Comparison of ENCODE assay signal across 1 cellular context in genomic region chr9:35096035-35096849, GRCh38.
A peak's percentile ranks its signal among the peaks of the same experiment; 100 is the strongest.
TF ChIP-seq lines count a peak whose summit lies in the region.

Gene PIGO (minus strand): TSS chr9:35096591. CDS start chr9:35095565, 1,026 bp downstream.

TF ChIP-seq in HepG2, 621 proteins besides CTCF, POLR2A, EP300 and RAD21 (continued from another document):
- 0 out of 2 replicates have a peak, but pooled peaks have one; percentile 65 for TF ChIP-seq ZNF740 (CRISPR knock-in tag; IDR thresholded peaks at IDR 0.05)
- 0 out of 2 replicates have a peak, but pooled peaks have one; percentile 61 for TF ChIP-seq KDM4B (CRISPR knock-in tag; IDR thresholded peaks at IDR 0.05)
- TF ChIP-seq MED1 (CRISPR knock-in tag; IDR thresholded peaks at IDR 0.05): peak; percentile 76
- TF ChIP-seq, protein P1, sequence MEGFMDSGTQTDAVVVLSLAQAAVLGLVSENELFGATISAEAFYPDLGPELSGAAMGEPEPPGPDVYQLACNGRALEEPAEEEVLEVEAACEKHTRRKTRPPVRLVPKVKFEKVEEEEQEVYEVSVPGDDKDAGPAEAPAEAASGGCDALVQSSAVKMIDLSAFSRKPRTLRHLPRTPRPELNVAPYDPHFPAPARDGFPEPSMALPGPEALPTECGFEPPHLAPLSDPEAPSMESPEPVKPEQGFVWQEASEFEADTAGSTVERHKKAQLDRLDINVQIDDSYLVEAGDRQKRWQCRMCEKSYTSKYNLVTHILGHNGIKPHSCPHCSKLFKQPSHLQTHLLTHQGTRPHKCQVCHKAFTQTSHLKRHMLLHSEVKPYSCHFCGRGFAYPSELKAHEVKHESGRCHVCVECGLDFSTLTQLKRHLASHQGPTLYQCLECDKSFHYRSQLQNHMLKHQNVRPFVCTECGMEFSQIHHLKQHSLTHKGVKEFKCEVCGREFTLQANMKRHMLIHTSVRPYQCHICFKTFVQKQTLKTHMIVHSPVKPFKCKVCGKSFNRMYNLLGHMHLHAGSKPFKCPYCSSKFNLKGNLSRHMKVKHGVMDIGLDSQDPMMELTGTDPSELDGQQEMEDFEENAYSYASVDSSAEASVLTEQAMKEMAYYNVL (CRISPR knock-in tag; IDR thresholded peaks at IDR 0.05; ENCODE audit: borderline replicate concordance): peak; percentile 79; the same call in 1 of the 2 replicates
- TF ChIP-seq ZNF558 (CRISPR knock-in tag; IDR thresholded peaks at IDR 0.05; ENCODE audit: borderline replicate concordance): peak; percentile 93
- TF ChIP-seq, protein P2, sequence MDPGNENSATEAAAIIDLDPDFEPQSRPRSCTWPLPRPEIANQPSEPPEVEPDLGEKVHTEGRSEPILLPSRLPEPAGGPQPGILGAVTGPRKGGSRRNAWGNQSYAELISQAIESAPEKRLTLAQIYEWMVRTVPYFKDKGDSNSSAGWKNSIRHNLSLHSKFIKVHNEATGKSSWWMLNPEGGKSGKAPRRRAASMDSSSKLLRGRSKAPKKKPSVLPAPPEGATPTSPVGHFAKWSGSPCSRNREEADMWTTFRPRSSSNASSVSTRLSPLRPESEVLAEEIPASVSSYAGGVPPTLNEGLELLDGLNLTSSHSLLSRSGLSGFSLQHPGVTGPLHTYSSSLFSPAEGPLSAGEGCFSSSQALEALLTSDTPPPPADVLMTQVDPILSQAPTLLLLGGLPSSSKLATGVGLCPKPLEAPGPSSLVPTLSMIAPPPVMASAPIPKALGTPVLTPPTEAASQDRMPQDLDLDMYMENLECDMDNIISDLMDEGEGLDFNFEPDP (CRISPR knock-in tag; conservative IDR thresholded peaks at IDR 0.05): no peak
- peak; percentile 87; the same call in 1 of the 2 replicates for TF ChIP-seq ZNF768 (CRISPR knock-in tag; IDR thresholded peaks at IDR 0.05)
- TF ChIP-seq ZFP36L1 (CRISPR knock-in tag; IDR thresholded peaks at IDR 0.05): no peak
- TF ChIP-seq ZBED4 (CRISPR knock-in tag; IDR thresholded peaks at IDR 0.05; ENCODE audit: borderline replicate concordance): peak; percentile 84
- TF ChIP-seq SIN3A (IDR thresholded peaks at IDR 0.05; ENCODE audit: borderline replicate concordance, low read depth, low read length): peak; percentile 81; the same call in 1 of the 2 replicates
